Comparison of ENCODE assay signal across 11 cellular contexts in genomic region chr12:117033382-117034045, GRCh38.
A peak's percentile ranks its signal among the peaks of the same experiment; 100 is the strongest.
DNase-seq lines count a peak whose midpoint lies in the region; ATAC-seq and TF ChIP-seq lines count a peak whose summit lies in the region.
"Had no signal": no experiment of that assay in that cellular context is flagged by ENCODE, and none has a peak within 500 bp of the region (broad histone marks: within the 10 kb centered on the region; RNA-seq: fewer than 3 reads in every experiment).

No MANE protein-coding gene starts in this region.

- H3K36me3 ChIP-seq in Karpas-422 (ENCODE audit: insufficient read depth, low read length) (peaks cover 16% of the 10 kb centered on the region), MG63 (peaks cover 6% of the 10 kb centered on the region; the same call in 1 of the 2 replicates)

- H3K9me2 ChIP-seq in Karpas-422 (replicated peaks; ENCODE audit: insufficient read depth, low read length), result no peaks in the 10 kb centered on the region

- intact Hi-C loops in head of caudate nucleus (cut with DNase I), result no loop called here

- TF ChIP-seq CTCF in RWPE1 (conservative IDR thresholded peaks at IDR 0.05; ENCODE audit: low read depth), result no peak

- DNase-seq in Karpas-422 (no peak), NCI-H510A treated with DMSO at 0.1 percent for 48 hours (lab: John Stamatoyannopoulos, UW) (peak; percentile 95), head of caudate nucleus (peak in 38 of 42 donors; percentile 35 to 89 (median 65)), putamen (ENCODE audit: low spot score) (peak; percentile 74), MG63 (no peak), COLO668 (lab: John Stamatoyannopoulos, UW; ENCODE audit: unreplicated experiment) (no peak), RWPE1 (ENCODE audit: low spot score) (no peak)
- DNase-seq: NK-92 treated with Interleukin-12 subunit alpha and Interleukin-12 subunit beta, amount 100 ng/mL, for 24 hours; transverse colon had no signal

- H2AFZ ChIP-seq in Karpas-422 (ENCODE audit: low read length), result no peak overlapping the region

- H3K9ac ChIP-seq in Karpas-422 (ENCODE audit: low read length), result no peak overlapping the region

- POLR2A ChIA-PET in RWPE1 (lab: Yijun Ruan, JAX; ENCODE audit: low non-redundant PET), result no interaction called here

- H3K79me2 ChIP-seq in Karpas-422 (ENCODE audit: low read length), result no peaks in the 10 kb centered on the region

- H3K4me3 ChIP-seq in Karpas-422 (ENCODE audit: low read length) (no peak overlapping the region), MG63 (no peak overlapping the region)
- H3K4me3 ChIP-seq: adrenal gland, transverse colon had no signal

- H3K9me3 ChIP-seq in Karpas-422 (ENCODE audit: low read length), result no peaks in the 10 kb centered on the region
- H3K9me3 ChIP-seq in MG63, result no peaks in the 10 kb centered on the region
- H3K9me3 ChIP-seq: adrenal gland, transverse colon had no signal

- H3K4me2 ChIP-seq in Karpas-422 (ENCODE audit: low read depth, low read length, poor library complexity, severe bottlenecking), result peak overlapping the region; percentile 65

- H3K27ac ChIP-seq in Karpas-422 (ENCODE audit: low read length) (peak overlapping the region; percentile 93), RWPE1 (no peak overlapping the region)
- H3K27ac ChIP-seq: transverse colon had no signal

- H3K4me1 ChIP-seq in Karpas-422 (ENCODE audit: low read length), result peaks cover 97% of the 10 kb centered on the region

- H4K20me1 ChIP-seq in Karpas-422 (ENCODE audit: insufficient read depth, low read depth, low read length), result no peaks in the 10 kb centered on the region

- CTCF ChIA-PET in RWPE1 (lab: Yijun Ruan, JAX), result interaction anchor here (0.6 kb wide), 1 partner anchor 111 kb away, joined by 4 read pairs; no protein-coding TSS in a partner anchor

- ATAC-seq in GM18861 (IDR thresholded peaks at IDR 0.05; ENCODE audit: unreplicated experiment), result no peak

- no peaks in the 10 kb centered on the region for H3K27me3 ChIP-seq in Karpas-422 (ENCODE audit: low read length)
- H3K27me3 ChIP-seq in MG63, result no peaks in the 10 kb centered on the region
- H3K27me3 ChIP-seq: adrenal gland had no signal

Comparison
In these comparisons a context has a peak if more than half of its experiments do, and no peak if none do; other contexts are left out.
1. DNase-seq: peak in NCI-H510A treated with DMSO at 0.1 percent for 48 hours (single experiment), head of caudate nucleus (38 of 42) and putamen (single experiment); none in Karpas-422 (single experiment), MG63 (single experiment), COLO668 (single experiment) and RWPE1 (single experiment).